10 cellular contexts compared by ENCODE assay signal in genomic region chr19:16347706-16348105, GRCh38.
"Had no signal": no experiment of that assay in that cellular context is flagged by ENCODE, and none has a peak within 500 bp of the region (broad histone marks: within the 10 kb centered on the region; RNA-seq: fewer than 3 reads in every experiment).

No MANE protein-coding gene starts in this region.

- H3K9me3 Mint-ChIP-seq: activated naive CD4-positive, alpha-beta T cell treated with anti-CD3 and anti-CD28 coated beads, Interleukin-2, amount 50 U/mL, for 24 hours; dendritic cell treated with granulocyte-macrophage colony-stimulating factor and Interleukin-4, amounts not matched to agents 40 ng/mL and 50 ng/mL, for 4 days had no signal

- H3K36me3 ChIP-seq: tibial artery had no signal

- H3K27ac ChIP-seq: tibial artery had no signal

- H3K9me3 ChIP-seq: body of pancreas, tibial artery had no signal

- H3K27me3 ChIP-seq: body of pancreas, tibial artery had no signal

- ATAC-seq: body of pancreas had no signal

- H3K4me1 ChIP-seq: body of pancreas had no signal

- H3K27ac Mint-ChIP-seq: activated naive CD4-positive, alpha-beta T cell treated with anti-CD3 and anti-CD28 coated beads, Interleukin-2, amount 50 U/mL, for 24 hours; dendritic cell treated with granulocyte-macrophage colony-stimulating factor and Interleukin-4, amounts not matched to agents 40 ng/mL and 50 ng/mL, for 4 days had no signal

- DNase-seq: activated effector memory CD4-positive, alpha-beta T cell treated with Interleukin-2 at 50 U/mL for 16 hours; activated T-cell treated with anti-CD3 and anti-CD28 coated beads, Interleukin-2, amount 50 U/mL, for 1 hour; body of pancreas; head of caudate nucleus; nucleus accumbens; stimulated activated CD4-positive, alpha-beta T cell treated with anti-CD3 and anti-CD28 coated beads, Interleukin-4, amount 100 ng/mL, for 4 hours; T-helper 2 cell; tibial artery had no signal

- H3K27me3 Mint-ChIP-seq: activated naive CD4-positive, alpha-beta T cell treated with anti-CD3 and anti-CD28 coated beads, Interleukin-2, amount 50 U/mL, for 24 hours had no signal

- H3K4me3 Mint-ChIP-seq: activated naive CD4-positive, alpha-beta T cell treated with anti-CD3 and anti-CD28 coated beads, Interleukin-2, amount 50 U/mL, for 24 hours; dendritic cell treated with granulocyte-macrophage colony-stimulating factor and Interleukin-4, amounts not matched to agents 40 ng/mL and 50 ng/mL, for 4 days had no signal

- H3K4me3 ChIP-seq: body of pancreas, tibial artery had no signal
